Comparison of ENCODE assay signal across 29 cellular contexts in the genomic region with DNA sequence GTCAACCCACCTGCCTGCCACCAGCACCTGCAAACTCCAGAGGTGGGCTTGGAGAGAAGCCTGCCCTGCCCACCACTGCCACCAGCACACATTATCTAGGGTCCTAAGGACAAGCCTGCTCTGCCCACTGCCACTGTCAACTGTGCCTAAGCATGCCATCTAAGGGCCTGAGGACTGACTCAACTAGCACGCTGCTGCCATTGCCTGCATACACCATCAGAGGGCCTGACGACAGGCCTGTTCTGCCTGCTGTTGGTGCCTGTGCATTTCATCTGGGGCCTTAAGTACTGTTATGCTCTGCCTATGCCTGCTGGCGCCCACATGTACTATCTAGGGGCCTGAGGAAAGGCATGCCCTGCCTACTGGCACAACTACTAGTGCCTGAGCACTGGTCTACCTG. TPM values are rescaled to one million over a fixed set of nuclear protein-coding genes. Genes with fewer than 3 reads are reported as not detected.
"Had no signal": no experiment of that assay in that cellular context is flagged by ENCODE, and none has a peak within 500 bp of the region (broad histone marks: within the 10 kb centered on the region; RNA-seq: fewer than 3 reads in every experiment).

No MANE protein-coding gene starts in this region.

- H3K27ac ChIP-seq: adrenal gland, ascending aorta, heart left ventricle, lower lobe of right lung, neutrophil, pancreas, psoas muscle, right atrium auricular region, thyroid gland had no signal

- H3K4me3 Mint-ChIP-seq: activated naive CD8-positive, alpha-beta T cell; activated T-cell treated with anti-CD3 and anti-CD28 coated beads, Interleukin-2, amount 50 U/mL, for 24 hours; mesothelial cell of epicardium; T-helper 2 cell treated with Interferon-gamma antibody and Interleukin-4, amounts not matched to agents 5 μg/mL and 100 μg/mL, for 36 hours had no signal

- H3K4me1 Mint-ChIP-seq: mesothelial cell of epicardium had no signal

- ATAC-seq: heart left ventricle; left lobe of liver; lower lobe of right lung; naive thymus-derived CD8-positive, alpha-beta T cell; pancreas; psoas muscle had no signal

- H3K27me3 ChIP-seq: adrenal gland, ascending aorta, heart left ventricle, neutrophil, pancreas, right atrium auricular region, thyroid gland had no signal

- H3K27me3 Mint-ChIP-seq: activated naive CD8-positive, alpha-beta T cell; activated T-cell treated with anti-CD3 and anti-CD28 coated beads, Interleukin-2, amount 50 U/mL, for 24 hours; naive thymus-derived CD8-positive, alpha-beta T cell had no signal

- DNase-seq: activated CD4-positive, alpha-beta T cell treated with anti-CD3 and anti-CD28 coated beads, Interleukin-2, amount 50 U/mL, for 4 hours; activated CD8-positive, alpha-beta memory T cell treated with anti-CD3 and anti-CD28 coated beads for 24 hours; activated CD8-positive, alpha-beta memory T cell treated with anti-CD3 and anti-CD28 coated beads, Interleukin-2, amount 50 U/mL, for 4 hours; activated naive CD4-positive, alpha-beta T cell; activated T-cell treated with anti-CD3 and anti-CD28 coated beads, Interleukin-2, amount 50 U/mL, for 24 hours; adrenal gland; cerebellar nuclear complex; cortex of kidney; heart left ventricle; lower lobe of right lung; naive thymus-derived CD8-positive, alpha-beta T cell; pancreas; psoas muscle; stimulated activated CD4-positive, alpha-beta T cell treated with anti-CD3 and anti-CD28 coated beads, Interleukin-4, amount 100 ng/mL, for 24 hours; stimulated activated naive CD4-positive, alpha-beta T cell treated with Interleukin-2 at 50 U/mL for 16 hours; substantia nigra; thyroid gland had no signal

- H3K27ac Mint-ChIP-seq: activated naive CD8-positive, alpha-beta T cell; activated T-cell treated with anti-CD3 and anti-CD28 coated beads, Interleukin-2, amount 50 U/mL, for 24 hours; activated T-helper 2 cell treated with anti-CD3 and anti-CD28 coated beads, Interferon-gamma antibody, Interleukin-2, Interleukin-4, amounts not matched to agents 10 μg/mL and 5 μg/mL and 100 μg/mL, durations not matched to agents 14 hours and 24 hours and 36 hours; mesothelial cell of epicardium; naive thymus-derived CD8-positive, alpha-beta T cell; T-helper 2 cell treated with Interferon-gamma antibody and Interleukin-4, amounts not matched to agents 5 μg/mL and 100 μg/mL, for 36 hours had no signal

- H3K9me3 ChIP-seq: neutrophil, pancreas, thyroid gland had no signal

- H3K4me3 ChIP-seq: adrenal gland, ascending aorta, heart left ventricle, lower lobe of right lung, pancreas, psoas muscle, right atrium auricular region, thyroid gland had no signal

- H3K4me1 ChIP-seq: adrenal gland, ascending aorta, heart left ventricle, lower lobe of right lung, pancreas, psoas muscle, right atrium auricular region, thyroid gland had no signal

RNA-seq across cellular contexts. Expression of gene LRRD1, which starts 27.0 kb away (rescaled TPM):
- total RNA-seq: ascending aorta, epithelial cell of proximal tubule, fibroblast of villous mesenchyme, kidney epithelial cell, left lobe of liver, lower lobe of right lung, pancreas, psoas muscle had no signal
- polyA plus RNA-seq: heart left ventricle; naive thymus-derived CD8-positive, alpha-beta T cell; urinary bladder had no signal
